1 cellular context compared by ENCODE assay signal in the genomic region with DNA sequence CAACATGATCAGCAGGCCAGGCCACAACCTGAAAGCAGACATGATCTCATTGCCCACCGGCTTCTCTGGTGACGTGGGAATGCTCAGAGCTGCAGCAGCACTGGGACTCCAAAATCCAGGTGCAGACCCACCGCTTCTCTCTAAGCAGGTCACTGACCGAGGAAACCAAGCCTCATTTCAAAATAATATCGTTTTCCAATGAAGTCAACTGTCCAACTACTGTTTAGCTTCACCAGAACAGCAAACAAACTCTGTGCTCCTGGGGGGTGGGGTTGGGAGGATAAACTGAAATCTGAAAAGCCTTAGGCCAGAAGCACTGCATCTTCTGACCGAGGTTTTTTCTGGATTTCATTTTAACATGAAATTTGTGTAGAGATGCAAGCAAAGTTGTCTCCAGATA.
A peak's percentile ranks its signal among the peaks of the same experiment; 100 is the strongest.
TF ChIP-seq lines count a peak whose summit lies in the region.

A gene with protein sequence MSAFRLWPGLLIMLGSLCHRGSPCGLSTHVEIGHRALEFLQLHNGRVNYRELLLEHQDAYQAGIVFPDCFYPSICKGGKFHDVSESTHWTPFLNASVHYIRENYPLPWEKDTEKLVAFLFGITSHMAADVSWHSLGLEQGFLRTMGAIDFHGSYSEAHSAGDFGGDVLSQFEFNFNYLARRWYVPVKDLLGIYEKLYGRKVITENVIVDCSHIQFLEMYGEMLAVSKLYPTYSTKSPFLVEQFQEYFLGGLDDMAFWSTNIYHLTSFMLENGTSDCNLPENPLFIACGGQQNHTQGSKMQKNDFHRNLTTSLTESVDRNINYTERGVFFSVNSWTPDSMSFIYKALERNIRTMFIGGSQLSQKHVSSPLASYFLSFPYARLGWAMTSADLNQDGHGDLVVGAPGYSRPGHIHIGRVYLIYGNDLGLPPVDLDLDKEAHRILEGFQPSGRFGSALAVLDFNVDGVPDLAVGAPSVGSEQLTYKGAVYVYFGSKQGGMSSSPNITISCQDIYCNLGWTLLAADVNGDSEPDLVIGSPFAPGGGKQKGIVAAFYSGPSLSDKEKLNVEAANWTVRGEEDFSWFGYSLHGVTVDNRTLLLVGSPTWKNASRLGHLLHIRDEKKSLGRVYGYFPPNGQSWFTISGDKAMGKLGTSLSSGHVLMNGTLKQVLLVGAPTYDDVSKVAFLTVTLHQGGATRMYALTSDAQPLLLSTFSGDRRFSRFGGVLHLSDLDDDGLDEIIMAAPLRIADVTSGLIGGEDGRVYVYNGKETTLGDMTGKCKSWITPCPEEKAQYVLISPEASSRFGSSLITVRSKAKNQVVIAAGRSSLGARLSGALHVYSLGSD (minus strand): TSS at position 109 of the 400 bp plus-strand sequence. CDS start 67 bp downstream, at position 42.

TF ChIP-seq in liver, 16 proteins besides CTCF, POLR2A, EP300 and RAD21 (continued from another document):
- TF ChIP-seq, protein P1, sequence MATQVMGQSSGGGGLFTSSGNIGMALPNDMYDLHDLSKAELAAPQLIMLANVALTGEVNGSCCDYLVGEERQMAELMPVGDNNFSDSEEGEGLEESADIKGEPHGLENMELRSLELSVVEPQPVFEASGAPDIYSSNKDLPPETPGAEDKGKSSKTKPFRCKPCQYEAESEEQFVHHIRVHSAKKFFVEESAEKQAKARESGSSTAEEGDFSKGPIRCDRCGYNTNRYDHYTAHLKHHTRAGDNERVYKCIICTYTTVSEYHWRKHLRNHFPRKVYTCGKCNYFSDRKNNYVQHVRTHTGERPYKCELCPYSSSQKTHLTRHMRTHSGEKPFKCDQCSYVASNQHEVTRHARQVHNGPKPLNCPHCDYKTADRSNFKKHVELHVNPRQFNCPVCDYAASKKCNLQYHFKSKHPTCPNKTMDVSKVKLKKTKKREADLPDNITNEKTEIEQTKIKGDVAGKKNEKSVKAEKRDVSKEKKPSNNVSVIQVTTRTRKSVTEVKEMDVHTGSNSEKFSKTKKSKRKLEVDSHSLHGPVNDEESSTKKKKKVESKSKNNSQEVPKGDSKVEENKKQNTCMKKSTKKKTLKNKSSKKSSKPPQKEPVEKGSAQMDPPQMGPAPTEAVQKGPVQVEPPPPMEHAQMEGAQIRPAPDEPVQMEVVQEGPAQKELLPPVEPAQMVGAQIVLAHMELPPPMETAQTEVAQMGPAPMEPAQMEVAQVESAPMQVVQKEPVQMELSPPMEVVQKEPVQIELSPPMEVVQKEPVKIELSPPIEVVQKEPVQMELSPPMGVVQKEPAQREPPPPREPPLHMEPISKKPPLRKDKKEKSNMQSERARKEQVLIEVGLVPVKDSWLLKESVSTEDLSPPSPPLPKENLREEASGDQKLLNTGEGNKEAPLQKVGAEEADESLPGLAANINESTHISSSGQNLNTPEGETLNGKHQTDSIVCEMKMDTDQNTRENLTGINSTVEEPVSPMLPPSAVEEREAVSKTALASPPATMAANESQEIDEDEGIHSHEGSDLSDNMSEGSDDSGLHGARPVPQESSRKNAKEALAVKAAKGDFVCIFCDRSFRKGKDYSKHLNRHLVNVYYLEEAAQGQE (IDR thresholded peaks at IDR 0.05) = peak; percentile 33
- TF ChIP-seq, protein P2, sequence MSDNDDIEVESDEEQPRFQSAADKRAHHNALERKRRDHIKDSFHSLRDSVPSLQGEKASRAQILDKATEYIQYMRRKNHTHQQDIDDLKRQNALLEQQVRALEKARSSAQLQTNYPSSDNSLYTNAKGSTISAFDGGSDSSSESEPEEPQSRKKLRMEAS (IDR thresholded peaks at IDR 0.05) = peak; percentile 23
- peak; percentile 37 to 58 for TF ChIP-seq HNF4A (conservative IDR thresholded peaks at IDR 0.05)
- peak; percentile 11 for TF ChIP-seq YY1 (IDR thresholded peaks at IDR 0.05)
- TF ChIP-seq FOXA2 (IDR thresholded peaks at IDR 0.05) = no peak
- peak in 1 of 2 donors; percentile 43 for TF ChIP-seq JUND (IDR thresholded peaks at IDR 0.05)
